In genomic region chr15:93278006-93278405, GRCh38 we compare ENCODE assay signal across 27 cellular contexts.
"Had no signal": no experiment of that assay in that cellular context is flagged by ENCODE, and none has a peak within 500 bp of the region (broad histone marks: within the 10 kb centered on the region; RNA-seq: fewer than 3 reads in every experiment).

No MANE protein-coding gene starts in this region.

- ATAC-seq: activated T-cell treated with anti-CD3 and anti-CD28 coated beads, Interleukin-2, amount 50 U/mL, for 4 hours; Panc1; Right ventricle myocardium inferior; T-cell had no signal

- H3K27me3 ChIP-seq: adrenal gland had no signal

- H3K4me3 ChIP-seq: adrenal gland, SK-N-MC had no signal

- H3K4me1 ChIP-seq: adrenal gland had no signal

- DNase-seq: activated CD4-positive, alpha-beta memory T cell treated with anti-CD3 and anti-CD28 coated beads for 36 hours; activated CD4-positive, alpha-beta T cell treated with anti-CD3 and anti-CD28 coated beads, Interleukin-2, amount 10 ng/mL, durations not matched to agents 7 days and 5 days; activated CD4-positive, CD25-positive, alpha-beta regulatory T cell; activated CD8-positive, alpha-beta memory T cell treated with anti-CD3 and anti-CD28 coated beads for 24 hours; activated naive CD4-positive, alpha-beta T cell treated with anti-CD3 and anti-CD28 coated beads, Interleukin-2, amount 50 U/mL, for 16 hours; activated naive CD8-positive, alpha-beta T cell treated with anti-CD3 and anti-CD28 coated beads, Interleukin-2, amount 10 ng/mL, durations not matched to agents 7 days and 5 days; activated T-cell treated with anti-CD3 and anti-CD28 coated beads, Interleukin-2, amount 50 U/mL, for 4 hours; anterior cingulate cortex; central memory CD4-positive, alpha-beta T cell; Kasumi-1; NCI-H1105 treated with DMSO at 0.1 percent for 48 hours; NCI-H1436 treated with DMSO at 0.1 percent for 48 hours; NCI-H187; NCI-H2081; NCI-H446 treated with DMSO at 0.1 percent for 48 hours; NCI-H524 treated with DMSO at 0.1 percent for 48 hours; NCI-H748 treated with DMSO at 0.1 percent for 48 hours; OCI-M1; RPMI8226; T-cell; T-helper 2 cell; T1000 had no signal

- H3K27ac Mint-ChIP-seq: activated CD4-positive, alpha-beta memory T cell treated with anti-CD3 and anti-CD28 coated beads for 36 hours; activated CD4-positive, alpha-beta T cell treated with anti-CD3 and anti-CD28 coated beads, Interleukin-2, amount 10 ng/mL, durations not matched to agents 7 days and 5 days; activated naive CD8-positive, alpha-beta T cell treated with anti-CD3 and anti-CD28 coated beads, Interleukin-2, amount 10 ng/mL, durations not matched to agents 7 days and 5 days; activated T-helper 2 cell treated with anti-CD3 and anti-CD28 coated beads, Interferon-gamma antibody, Interleukin-2, Interleukin-4, amounts not matched to agents 10 μg/mL and 5 μg/mL and 100 μg/mL, durations not matched to agents 14 hours and 24 hours and 36 hours; T-cell had no signal

- H3K9me3 ChIP-seq: adrenal gland had no signal

- H3K9me3 Mint-ChIP-seq: activated CD4-positive, alpha-beta memory T cell treated with anti-CD3 and anti-CD28 coated beads for 36 hours; activated T-cell treated with anti-CD3 and anti-CD28 coated beads, Interleukin-2, amount 50 U/mL, for 4 hours; activated T-helper 2 cell treated with anti-CD3 and anti-CD28 coated beads, Interferon-gamma antibody, Interleukin-2, Interleukin-4, amounts not matched to agents 10 μg/mL and 5 μg/mL and 100 μg/mL, durations not matched to agents 14 hours and 24 hours and 36 hours; T-cell had no signal

- H3K4me1 Mint-ChIP-seq: activated CD4-positive, alpha-beta T cell treated with anti-CD3 and anti-CD28 coated beads, Interleukin-2, amount 10 ng/mL, durations not matched to agents 7 days and 5 days; activated naive CD8-positive, alpha-beta T cell treated with anti-CD3 and anti-CD28 coated beads, Interleukin-2, amount 10 ng/mL, durations not matched to agents 7 days and 5 days; T-cell had no signal

- H3K4me3 Mint-ChIP-seq: activated CD4-positive, alpha-beta memory T cell treated with anti-CD3 and anti-CD28 coated beads for 36 hours; activated CD4-positive, alpha-beta T cell treated with anti-CD3 and anti-CD28 coated beads, Interleukin-2, amount 10 ng/mL, durations not matched to agents 7 days and 5 days; activated naive CD8-positive, alpha-beta T cell treated with anti-CD3 and anti-CD28 coated beads, Interleukin-2, amount 10 ng/mL, durations not matched to agents 7 days and 5 days; activated T-cell treated with anti-CD3 and anti-CD28 coated beads, Interleukin-2, amount 50 U/mL, for 4 hours; T-cell had no signal

- H3K36me3 ChIP-seq: adrenal gland had no signal

- H3K27me3 Mint-ChIP-seq: activated CD4-positive, alpha-beta memory T cell treated with anti-CD3 and anti-CD28 coated beads for 36 hours had no signal

- H3K27ac ChIP-seq: adrenal gland, SK-N-MC had no signal

- H3K36me3 Mint-ChIP-seq: activated CD4-positive, alpha-beta memory T cell treated with anti-CD3 and anti-CD28 coated beads for 36 hours; activated naive CD8-positive, alpha-beta T cell treated with anti-CD3 and anti-CD28 coated beads, Interleukin-2, amount 10 ng/mL, durations not matched to agents 7 days and 5 days; T-cell had no signal
